ENCODE assay signal across 2 cellular contexts in the genomic region with DNA sequence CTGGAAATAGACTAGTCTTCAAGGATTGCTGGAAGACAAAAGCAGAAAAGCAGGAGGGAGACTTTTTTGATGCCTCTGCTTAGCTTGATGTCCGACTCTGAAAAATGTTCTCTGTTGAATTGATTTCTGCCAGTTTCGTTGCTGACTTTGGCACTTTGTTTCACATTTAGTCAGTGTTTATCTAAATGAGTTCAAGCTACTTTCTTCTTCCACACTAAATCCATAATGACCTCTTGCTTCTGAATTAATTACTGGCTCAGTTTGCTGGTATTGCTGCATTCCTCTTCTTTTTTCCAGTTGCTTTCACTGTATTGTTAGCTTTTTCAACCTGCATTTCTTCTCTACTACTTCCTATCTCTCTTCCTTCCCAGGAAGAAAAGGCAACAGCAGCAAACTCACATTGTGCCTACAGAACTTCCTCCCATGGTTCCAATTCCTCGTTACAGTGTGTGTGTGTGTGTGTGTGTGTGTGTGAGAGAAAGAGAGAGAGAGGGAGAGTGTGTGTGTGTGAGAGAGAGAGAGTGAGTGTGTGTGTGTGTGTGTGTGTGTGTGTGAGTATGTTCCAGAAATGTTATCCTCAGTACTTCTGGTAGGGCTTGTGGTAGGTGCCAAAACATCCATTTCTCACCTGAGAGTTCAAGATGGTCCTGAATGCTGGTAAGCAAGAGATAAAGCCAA.
TF ChIP-seq lines count a peak whose summit lies in the region.

No MANE protein-coding gene starts in this region.

TF ChIP-seq in HEK293, 187 proteins besides CTCF, POLR2A, EP300 and RAD21 (continued from another document):
- TF ChIP-seq GLIS1 (tag by site-specific recombination; IDR thresholded peaks at IDR 0.05) (no peak), ZSCAN4 (tag by site-specific recombination; IDR thresholded peaks at IDR 0.05) (peak; percentile 90)
TF ChIP-seq in HEK293: peak in this region for 3.

TF ChIP-seq in endothelial cell of umbilical vein, 7 proteins besides CTCF, POLR2A, EP300 and RAD21 (continued from another document):
- TF ChIP-seq MYC (IDR thresholded peaks at IDR 0.05; ENCODE audit: low read depth, low read length) (no peak), MAX (IDR thresholded peaks at IDR 0.05; ENCODE audit: insufficient read depth, insufficient read length) (no peak), FOS (IDR thresholded peaks at IDR 0.05; ENCODE audit: borderline replicate concordance, insufficient read depth, low read length) (no peak), JUN (IDR thresholded peaks at IDR 0.05; ENCODE audit: borderline replicate concordance, insufficient read depth, insufficient read length, low read depth) (no peak), POLR2AphosphoS5 (IDR thresholded peaks at IDR 0.05; ENCODE audit: insufficient read depth, low read depth, low read length) (no peak)
